ENCODE assay signal across 16 cellular contexts in genomic region chr2:75516378-75517122, GRCh38. TPM values are rescaled to one million over a fixed set of nuclear protein-coding genes. Genes with fewer than 3 reads are reported as not detected.
DNase-seq lines count a peak whose midpoint lies in the region; ATAC-seq and TF ChIP-seq lines count a peak whose summit lies in the region.
"Had no signal": no experiment of that assay in that cellular context is flagged by ENCODE, and none has a peak within 500 bp of the region (broad histone marks: within the 10 kb centered on the region; RNA-seq: fewer than 3 reads in every experiment).

No MANE protein-coding gene starts in this region.

- H3K4me1 ChIP-seq in foreskin keratinocyte = no peaks in the 10 kb centered on the region
- no peaks in the 10 kb centered on the region for H3K4me1 ChIP-seq in thymus (ENCODE audit: control insufficient read depth, insufficient read depth, low read length)
- H3K4me1 ChIP-seq in psoas muscle = no peaks in the 10 kb centered on the region
- no peaks in the 10 kb centered on the region for H3K4me1 ChIP-seq in tibial nerve

- H3K9me3 ChIP-seq in thymus (ENCODE audit: control insufficient read depth) (no peaks in the 10 kb centered on the region), psoas muscle (peaks cover 14% of the 10 kb centered on the region), tibial nerve (peaks cover 0 to 9% (median 0%) of the 10 kb centered on the region in 4 donors)

- no peaks in the 10 kb centered on the region for H3K27me3 ChIP-seq in foreskin keratinocyte
- no peaks in the 10 kb centered on the region for H3K27me3 ChIP-seq in thymus (ENCODE audit: control insufficient read depth, insufficient read depth)
- no peaks in the 10 kb centered on the region for H3K27me3 ChIP-seq in psoas muscle (ENCODE audit: insufficient read depth in 3 of 3, low read length in 2 of 3)
- H3K27me3 ChIP-seq in tibial nerve = no peaks in the 10 kb centered on the region
- H3K27me3 ChIP-seq: cardiac muscle cell had no signal

- no peak for TF ChIP-seq POLR2A in tibial nerve (IDR thresholded peaks at IDR 0.05)

- ATAC-seq in HG03060 (IDR thresholded peaks at IDR 0.05; ENCODE audit: low read depth, unreplicated experiment) (peak; percentile 49), foreskin keratinocyte (peak; percentile 59), psoas muscle (no peak)
- ATAC-seq: naive thymus-derived CD8-positive, alpha-beta T cell had no signal

- DNase-seq in NCI-H345 treated with DMSO at 0.1 percent for 48 hours (lab: John Stamatoyannopoulos, UW; ENCODE audit: unreplicated experiment) (peak; percentile 56), foreskin keratinocyte (peak; percentile 37 to 72), psoas muscle (no peak), KG1 (lab: John Stamatoyannopoulos, UW) (no peak), tibial nerve (ENCODE audit: low spot score in 2 of 2) (no peak)
- DNase-seq: activated naive CD4-positive, alpha-beta T cell treated with anti-CD3 and anti-CD28 coated beads, Interleukin-2, amount 50 U/mL, for 16 hours; GF-D8; glutamatergic neuron; HCEC 1CT; kidney glomerular epithelial cell; naive thymus-derived CD8-positive, alpha-beta T cell; NK-92 treated with Interleukin-12 subunit alpha and Interleukin-12 subunit beta, amount 100 ng/mL, for 24 hours had no signal

- TF ChIP-seq EP300 in tibial nerve (IDR thresholded peaks at IDR 0.05) = no peak

- H3K36me3 ChIP-seq in thymus (ENCODE audit: control insufficient read depth, insufficient read depth) (no peaks in the 10 kb centered on the region), psoas muscle (ENCODE audit: insufficient read depth in 1 of 2, low read depth in 1 of 2) (no peaks in the 10 kb centered on the region), tibial nerve (no peaks in the 10 kb centered on the region)
- H3K36me3 ChIP-seq: cardiac muscle cell had no signal

- 88% methylated on average over 7 of the region's 7 CpGs for WGBS in thymus
- WGBS in psoas muscle, 3 donors = 78 to 82% (median 79%) methylated on average over 7 of the region's 7 CpGs
- WGBS in tibial nerve, 2 donors = 72 to 75% methylated on average over 7 of the region's 7 CpGs

- intact Hi-C loops in psoas muscle (cut with DNase I) = no loop called here

- H3K4me3 ChIP-seq in thymus (ENCODE audit: low read length) = no peak overlapping the region
- H3K4me3 ChIP-seq in psoas muscle = no peak overlapping the region
- no peak overlapping the region for H3K4me3 ChIP-seq in tibial nerve
- H3K4me3 ChIP-seq: cardiac muscle cell had no signal

- TF ChIP-seq CTCF in foreskin keratinocyte (conservative IDR thresholded peaks at IDR 0.05) (no peak), psoas muscle (IDR thresholded peaks at IDR 0.05) (no peak), tibial nerve (IDR thresholded peaks at IDR 0.05) (no peak)

- H3K27ac ChIP-seq in foreskin keratinocyte (no peak overlapping the region), thymus (ENCODE audit: low read depth) (peak overlapping the region; percentile 18), psoas muscle (no peak overlapping the region), tibial nerve (no peak overlapping the region)
- H3K27ac ChIP-seq: cardiac muscle cell had no signal

RNA-seq across cellular contexts. Expression of gene EVA1A, which starts 44.2 kb away (rescaled TPM):
- total RNA-seq in foreskin keratinocyte = 29.3 and 30.0 TPM in 2 replicates
- 27.7 and 31.9 TPM in 2 replicates for polyA plus RNA-seq in foreskin keratinocyte
- polyA plus RNA-seq in thymus = 32.3 TPM
- total RNA-seq in psoas muscle = 1 to 10 TPM in 2 of 4 donors, under 1 TPM in 2; 0.57 to 2.5 (median 1.1) TPM
- under 1 TPM; 0.51 to 0.83 (median 0.76) TPM for polyA plus RNA-seq in psoas muscle
- total RNA-seq in tibial nerve = 1 to 10 TPM in 2 of 4 donors, not detected in 2; 1.3 to 1.6 TPM
- total RNA-seq: naive thymus-derived CD8-positive, alpha-beta T cell had no signal
- polyA plus RNA-seq: CD14-positive monocyte had no signal

Comparison
In these comparisons a context has a peak if more than half of its experiments do, and no peak if none do; other contexts are left out.
1. ATAC-seq: peak in HG03060 (single experiment) and foreskin keratinocyte (single experiment); none in psoas muscle (0 of 4).
2. DNase-seq: peak in NCI-H345 treated with DMSO at 0.1 percent for 48 hours (single experiment) and foreskin keratinocyte (2 of 2); none in psoas muscle (0 of 2), KG1 (single experiment) and tibial nerve (0 of 2).